Comparison of ENCODE assay signal across 28 cellular contexts in the genomic region with DNA sequence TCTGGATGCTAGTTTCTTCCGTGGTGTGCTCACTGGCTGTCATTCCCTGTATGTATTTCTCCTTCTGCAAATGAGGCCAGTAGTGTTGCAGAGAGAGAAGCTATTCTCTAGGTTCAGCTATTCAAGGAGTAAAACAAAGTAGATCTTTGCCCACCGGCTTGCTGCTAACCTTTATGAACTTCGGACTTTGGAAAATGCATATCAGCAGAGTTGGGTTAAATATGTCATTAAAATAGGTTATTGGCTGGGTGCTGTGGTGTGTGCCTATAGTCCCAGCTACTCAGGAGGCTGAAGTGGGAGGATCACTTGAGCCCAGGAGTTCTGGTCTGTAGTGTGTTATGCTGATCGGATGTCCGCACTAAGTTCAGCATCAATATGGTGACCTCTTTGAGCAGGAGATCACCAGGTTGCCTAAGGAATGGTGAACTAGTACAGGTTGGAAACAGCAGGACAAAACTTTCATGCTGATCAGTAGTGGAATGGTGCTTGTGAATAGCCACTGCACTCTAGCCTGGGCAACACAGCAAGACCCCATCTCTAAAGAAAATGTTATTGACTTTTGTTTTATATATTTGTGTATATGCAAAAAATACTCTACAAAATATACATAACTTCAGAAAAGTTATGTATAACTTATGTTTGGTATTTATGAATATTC. TPM values are rescaled to one million over a fixed set of nuclear protein-coding genes. Genes with fewer than 3 reads are reported as not detected.
DNase-seq lines count a peak whose midpoint lies in the region; ATAC-seq, FAIRE-seq and TF ChIP-seq lines count a peak whose summit lies in the region.
"Had no signal": no experiment of that assay in that cellular context is flagged by ENCODE, and none has a peak within 500 bp of the region (broad histone marks: within the 10 kb centered on the region; RNA-seq: fewer than 3 reads in every experiment).

No MANE protein-coding gene starts in this region.

- DNase-seq in cardiac muscle cell (ENCODE audit: low read depth in 1 of 2, low spot score in 1 of 2): no peak
- no peak for DNase-seq in right cardiac atrium
- DNase-seq in H9: no peak
- DNase-seq in K562 (ENCODE audit: extremely low read depth in 1 of 4, low spot score in 3 of 4): no peak
- DNase-seq in stimulated activated naive B cell treated with anti-CD40 and anti-IgM and Interleukin-4, amounts not matched to agents 10 μg/mL and 1 μg/mL and 100 μg/mL, for 72 hours: no peak
- no peak for DNase-seq in SJCRH30
- DNase-seq: brain microvascular endothelial cell; DMS153; effector memory CD4-positive, alpha-beta T cell; foreskin keratinocyte; IMR-90; mesendoderm; NCI-H1417; NCI-H2081; NCI-H345; NCI-H82; retina; RPMI8226; spleen; stimulated activated CD4-positive, alpha-beta T cell treated with anti-CD3 and anti-CD28 coated beads, Interleukin-2, amount 100 ng/mL, for 48 hours had no signal

- no peak for ATAC-seq in right cardiac atrium
- ATAC-seq in K562: no peak
- no peak for ATAC-seq in stimulated activated naive B cell treated with anti-CD40 and anti-IgM and Interleukin-4, amounts not matched to agents 10 μg/mL and 1 μg/mL and 100 μg/mL, for 72 hours (replicated peaks)
- no peak for ATAC-seq in GM21447 (IDR thresholded peaks at IDR 0.05; ENCODE audit: unreplicated experiment)
- ATAC-seq: esophagus mucosa; foreskin keratinocyte; stimulated activated effector memory CD8-positive, alpha-beta T cell treated with anti-CD3 and anti-CD28 coated beads, Interleukin-12 subunit alpha, Interleukin-12 subunit beta, amount 100 ng/mL, for 72 hours had no signal

- H2AFZ ChIP-seq in H9 (ENCODE audit: low read length): no peak overlapping the region
- H2AFZ ChIP-seq in K562 (ENCODE audit: low read depth, low read length): no peak overlapping the region

- POLR2A ChIA-PET in K562 (lab: Yijun Ruan, JAX): interaction anchor here (1.5 kb wide), 1 partner anchor 8 kb away, joined by 4 read pairs; no protein-coding TSS in a partner anchor

- WGBS in right cardiac atrium: 90% methylated on average over 5 of the region's 5 CpGs
- WGBS in H9 (ENCODE audit: extremely low coverage, insufficient read length, low lambda C conversion rate): no CpG with 5 or more reads among the region's 5 CpGs
- WGBS in K562 (ENCODE audit: insufficient coverage, low coverage, missing lambda C conversion rate): 91% methylated on average over 5 of the region's 5 CpGs

- no peak for TF ChIP-seq EP300 in K562 (IDR thresholded peaks at IDR 0.05; ENCODE audit: low read length)

- in situ Hi-C loops in K562 (cut with MboI): no loop called here

- H4K91ac ChIP-seq in H9 (ENCODE audit: insufficient read length, low read depth, low read length): no peak overlapping the region

- H3K27me3 Mint-ChIP-seq in H9 (ENCODE audit: low read depth): no peaks in the 10 kb centered on the region
- no peaks in the 10 kb centered on the region for H3K27me3 Mint-ChIP-seq in stimulated activated naive B cell treated with anti-CD40 and anti-IgM and Interleukin-4, amounts not matched to agents 10 μg/mL and 1 μg/mL and 100 μg/mL, for 72 hours

- H3T11ph ChIP-seq in H9 (ENCODE audit: low read length): no peak overlapping the region

- H3K27ac ChIP-seq in cardiac muscle cell: peak overlapping the region; percentile 25
- H3K27ac ChIP-seq in right cardiac atrium (ENCODE audit: low read length): no peak overlapping the region
- H3K27ac ChIP-seq in H9 (ENCODE audit: insufficient read length, low read depth, low read length): no peak overlapping the region
- no peak overlapping the region for H3K27ac ChIP-seq in K562 (ENCODE audit: extremely low read depth, low read depth, low read length)
- no peak overlapping the region for H3K27ac ChIP-seq in SJCRH30
- H3K27ac ChIP-seq: brain microvascular endothelial cell, foreskin keratinocyte, vagina, VCaP had no signal

- H3K9me3 Mint-ChIP-seq in H9: no peaks in the 10 kb centered on the region
- no peaks in the 10 kb centered on the region for H3K9me3 Mint-ChIP-seq in stimulated activated naive B cell treated with anti-CD40 and anti-IgM and Interleukin-4, amounts not matched to agents 10 μg/mL and 1 μg/mL and 100 μg/mL, for 72 hours
- H3K9me3 Mint-ChIP-seq: stimulated activated effector memory CD8-positive, alpha-beta T cell treated with anti-CD3 and anti-CD28 coated beads, Interleukin-12 subunit alpha, Interleukin-12 subunit beta, amount 100 ng/mL, for 72 hours; T-helper 1 cell treated with Interleukin-12 subunit alpha and Interleukin-12 subunit beta and Interleukin-4 antibody, amounts not matched to agents 30 μg/mL and 1 μg/mL, for 36 hours had no signal

- no peak overlapping the region; a peak in 1 of 5 replicates for H3K4me3 Mint-ChIP-seq in H9
- no peak overlapping the region for H3K4me3 Mint-ChIP-seq in stimulated activated naive B cell treated with anti-CD40 and anti-IgM and Interleukin-4, amounts not matched to agents 10 μg/mL and 1 μg/mL and 100 μg/mL, for 72 hours
- H3K4me3 Mint-ChIP-seq: stimulated activated effector memory CD8-positive, alpha-beta T cell treated with anti-CD3 and anti-CD28 coated beads, Interleukin-12 subunit alpha, Interleukin-12 subunit beta, amount 100 ng/mL, for 72 hours; T-helper 1 cell treated with Interleukin-12 subunit alpha and Interleukin-12 subunit beta and Interleukin-4 antibody, amounts not matched to agents 30 μg/mL and 1 μg/mL, for 36 hours had no signal

- no peaks in the 10 kb centered on the region for H3K27me3 ChIP-seq in cardiac muscle cell
- no peaks in the 10 kb centered on the region for H3K27me3 ChIP-seq in right cardiac atrium (ENCODE audit: control insufficient read depth, insufficient read depth)
- H3K27me3 ChIP-seq in H9 (ENCODE audit: insufficient read depth, low read length): no peaks in the 10 kb centered on the region
- no peaks in the 10 kb centered on the region for H3K27me3 ChIP-seq in K562 (ENCODE audit: control insufficient read depth in 2 of 2, insufficient read depth in 2 of 2, low read length in 2 of 2)
- no peaks in the 10 kb centered on the region for H3K27me3 ChIP-seq in SJCRH30
- H3K27me3 ChIP-seq: brain microvascular endothelial cell, foreskin keratinocyte, spleen, vagina had no signal

- no peak overlapping the region for H2BK12ac ChIP-seq in H9 (ENCODE audit: insufficient read length, low read depth, low read length)

- H3K4me2 ChIP-seq in H9 (ENCODE audit: insufficient read depth, insufficient read length, low read length) (no peak overlapping the region), K562 (ENCODE audit: insufficient read depth, low read length) (no peak overlapping the region)

- no peaks in the 10 kb centered on the region for H3K79me1 ChIP-seq in H9 (ENCODE audit: insufficient read depth, low read depth, low read length, poor library complexity, severe bottlenecking)

- TF ChIP-seq CTCF in cardiac muscle cell (IDR thresholded peaks at IDR 0.05; ENCODE audit: low read depth, low read length) (no peak), H9 (conservative IDR thresholded peaks at IDR 0.05) (no peak), K562 (IDR thresholded peaks at IDR 0.05 in 2 of 3, conservative IDR thresholded peaks at IDR 0.05 in 1 of 3; ENCODE audit: insufficient read depth in 2 of 3, low read depth in 1 of 3, low read length in 3 of 3) (no peak)

- no peaks in the 10 kb centered on the region for H3K9me1 ChIP-seq in K562 (ENCODE audit: control insufficient read depth, insufficient read depth, low read length)

- H3K36me3 ChIP-seq in cardiac muscle cell: peaks cover 63% of the 10 kb centered on the region
- H3K36me3 ChIP-seq in K562 (ENCODE audit: control insufficient read depth, insufficient read depth, low read length): peaks cover 73% of the 10 kb centered on the region
- peaks cover 23% of the 10 kb centered on the region for H3K36me3 ChIP-seq in SJCRH30

- no peak overlapping the region for H4K8ac ChIP-seq in H9 (replicated peaks; ENCODE audit: insufficient read length, low read depth, low read length)

- no TSS peak for BruUV-seq in K562 (replicated peaks; lab: Mats Ljungman, UMichigan)

- no peak overlapping the region for H2BK5ac ChIP-seq in H9 (ENCODE audit: insufficient read length, low read length)

- H3K14ac ChIP-seq in H9 (ENCODE audit: insufficient read depth, low read length): no peak overlapping the region

- no peak overlapping the region for H3K4ac ChIP-seq in H9 (ENCODE audit: low read depth, low read length)

- H3K4me1 ChIP-seq in cardiac muscle cell (ENCODE audit: low read depth): peaks cover 8% of the 10 kb centered on the region
- H3K4me1 ChIP-seq in right cardiac atrium (ENCODE audit: control insufficient read depth, insufficient read depth, low read length): no peaks in the 10 kb centered on the region
- peaks cover 7% of the 10 kb centered on the region; the same call in 1 of the 2 replicates for H3K4me1 ChIP-seq in H9 (ENCODE audit: insufficient read depth, low read length)
- H3K4me1 ChIP-seq in K562 (replicated peaks in 1 of 2; ENCODE audit: control insufficient read depth in 2 of 2, insufficient read depth in 2 of 2, low read length in 2 of 2): peaks cover 0 to 4% of the 10 kb centered on the region in 2 experiments; a peak in 1 of 5 replicates
- H3K4me1 ChIP-seq in SJCRH30: no peaks in the 10 kb centered on the region
- H3K4me1 ChIP-seq: foreskin keratinocyte, vagina had no signal

- H3K23me2 ChIP-seq in H9 (ENCODE audit: insufficient read length, low read depth, low read length, poor library complexity, severe bottlenecking): no peaks in the 10 kb centered on the region

- H2BK20ac ChIP-seq in H9 (ENCODE audit: low read depth, low read length, poor library complexity, severe bottlenecking): no peak overlapping the region

- H3K27ac Mint-ChIP-seq in H9: peak overlapping the region; percentile 12 to 98 (median 83); a peak in 4 of 7 replicates
- H3K27ac Mint-ChIP-seq in stimulated activated naive B cell treated with anti-CD40 and anti-IgM and Interleukin-4, amounts not matched to agents 10 μg/mL and 1 μg/mL and 100 μg/mL, for 72 hours: peak overlapping the region; percentile 14

- no peak overlapping the region for H3K9ac ChIP-seq in H9 (ENCODE audit: extremely low read depth, insufficient read length, low read length)
- no peak overlapping the region for H3K9ac ChIP-seq in K562 (ENCODE audit: insufficient read depth in 1 of 2, low read depth in 2 of 2, low read length in 2 of 2)

- H3K4me3 ChIP-seq in cardiac muscle cell (no peak overlapping the region), right cardiac atrium (ENCODE audit: low read length) (no peak overlapping the region), K562 (no peak overlapping the region), SJCRH30 (no peak overlapping the region)
- H3K4me3 ChIP-seq: spleen, vagina had no signal

- H3K4me1 Mint-ChIP-seq in H9: peaks cover 53% of the 10 kb centered on the region in 2 experiments
- H3K4me1 Mint-ChIP-seq in stimulated activated naive B cell treated with anti-CD40 and anti-IgM and Interleukin-4, amounts not matched to agents 10 μg/mL and 1 μg/mL and 100 μg/mL, for 72 hours: peaks cover 15 to 24% of the 10 kb centered on the region in 2 donors

- no peak overlapping the region for H3K56ac ChIP-seq in H9 (ENCODE audit: insufficient read length, low read depth, low read length)

- H3K9me3 ChIP-seq in cardiac muscle cell (ENCODE audit: low read depth): no peaks in the 10 kb centered on the region
- no peaks in the 10 kb centered on the region for H3K9me3 ChIP-seq in right cardiac atrium (ENCODE audit: control insufficient read depth, low read length)
- H3K9me3 ChIP-seq in H9 (ENCODE audit: control insufficient read depth, low read depth, low read length): no peaks in the 10 kb centered on the region
- H3K9me3 ChIP-seq in K562 (replicated peaks; ENCODE audit: control insufficient read depth, insufficient read depth, low read depth, low read length): no peaks in the 10 kb centered on the region
- no peaks in the 10 kb centered on the region for H3K9me3 ChIP-seq in SJCRH30 (replicated peaks)
- H3K9me3 ChIP-seq: spleen, vagina had no signal

- H2BK15ac ChIP-seq in H9 (ENCODE audit: low read depth, low read length): no peak overlapping the region

- CTCF ChIA-PET in K562 (lab: Yijun Ruan, JAX; ENCODE audit: low intra/inter-chr PET ratio): interaction anchor here (0.7 kb wide), 1 partner anchor 1065 kb away, joined by 3 read pairs; no protein-coding TSS in a partner anchor

- no peak for FAIRE-seq in K562 (lab: Jason Lieb, UNC)
- FAIRE-seq: colon had no signal

- H3K18ac ChIP-seq in H9 (ENCODE audit: insufficient read length, low read depth, low read length): no peak overlapping the region

- TF ChIP-seq POLR2A in K562 (conservative IDR thresholded peaks at IDR 0.05): no peak

- no peak overlapping the region for H3K23ac ChIP-seq in H9 (ENCODE audit: insufficient read length, low read depth, low read length)

- TF ChIP-seq RAD21 in K562 (CRISPR knock-in tag; conservative IDR thresholded peaks at IDR 0.05 in 1 of 2, IDR thresholded peaks at IDR 0.05 in 1 of 2): no peak

- no peak overlapping the region for H2AK5ac ChIP-seq in H9 (ENCODE audit: insufficient read length, low read length)

- peaks cover 25 to 59% (median 58%) of the 10 kb centered on the region in 3 experiments for H3K36me3 Mint-ChIP-seq in H9 (ENCODE audit: insufficient read depth in 1 of 3, low read depth in 3 of 3)
- peaks cover 39 to 59% of the 10 kb centered on the region in 2 donors for H3K36me3 Mint-ChIP-seq in stimulated activated naive B cell treated with anti-CD40 and anti-IgM and Interleukin-4, amounts not matched to agents 10 μg/mL and 1 μg/mL and 100 μg/mL, for 72 hours

- no peaks in the 10 kb centered on the region for H3K79me2 ChIP-seq in H9 (ENCODE audit: insufficient read depth, low read length)
- no peaks in the 10 kb centered on the region for H3K79me2 ChIP-seq in K562 (ENCODE audit: control insufficient read depth, insufficient read depth, low read length)

- intact Hi-C loops in right cardiac atrium (cut with DNase I): no loop called here
- intact Hi-C loops in K562 (cut with micrococcal nuclease): no loop called here

- H4K20me1 ChIP-seq in H9 (ENCODE audit: control insufficient read depth, insufficient read depth, insufficient read length) (no peaks in the 10 kb centered on the region), K562 (replicated peaks; ENCODE audit: control insufficient read depth, insufficient read depth, low read length) (no peaks in the 10 kb centered on the region)

- no peak overlapping the region for H4K5ac ChIP-seq in H9 (ENCODE audit: insufficient read length, low read depth, low read length)

- H2BK120ac ChIP-seq in H9 (ENCODE audit: low read depth, low read length, poor library complexity, severe bottlenecking): no peak overlapping the region

RNA-seq across cellular contexts. Expression of gene SACM1L, which starts 53.4 kb away (rescaled TPM):
- total RNA-seq in cardiac muscle cell: 15.7 and 37.5 TPM in 2 replicates
- 32.8 and 37.4 TPM in 2 replicates for polyA plus RNA-seq in cardiac muscle cell
- 10 to 100 TPM; 26.9 to 32.0 (median 29.5) TPM for total RNA-seq in right cardiac atrium
- polyA plus RNA-seq in right cardiac atrium: 17.0 TPM
- total RNA-seq in H9 (2021): 52.8 and 54.7 TPM in 2 replicates
- total RNA-seq in K562 (2011; cell fraction: chromatin; rRNA removed; ENCODE audit: low replicate concordance): 66.1 and 180 TPM in 2 replicates
- 30.4 and 44.0 TPM in 2 replicates for total RNA-seq in K562 (2011; cell fraction: nucleolus; rRNA removed)
- 88.9 and 111 TPM in 2 replicates for total RNA-seq in K562 (2011; cell fraction: nucleoplasm; rRNA removed)
- 25.7 and 29.6 TPM in 2 replicates for total RNA-seq in K562 (2014; rRNA removed)
- 37.4 and 41.8 TPM in 2 replicates for total RNA-seq in K562 (2014; rRNA removed; fragmentation: Illumina TruSeq; extraction: Trizol)
- 32.8 and 39.3 TPM in 2 replicates for total RNA-seq in K562 (2015; rRNA removed; fragmentation: Illumina TruSeq; extraction: Trizol)
- 51.2 and 52.7 TPM in 2 replicates for total RNA-seq in K562 (2021)
- 56.6 and 67.2 TPM in 2 replicates for polyA plus RNA-seq in K562 (2011; rRNA removed)
- polyA plus RNA-seq in K562 (2011; cell fraction: cytosol; rRNA removed): 7.9 and 21.0 TPM in 2 replicates
- polyA plus RNA-seq in K562 (2011; cell fraction: nucleus; rRNA removed): 48.2 and 64.0 TPM in 2 replicates
- 38.5 and 66.8 TPM in 2 replicates for polyA plus RNA-seq in K562 (2012)
- polyA plus RNA-seq in K562 (2014; fragmentation: Illumina TruSeq; extraction: Trizol): 45.3 and 50.4 TPM in 2 replicates
- 10 to 100 TPM; 33.0 to 50.4 TPM for polyA plus RNA-seq in K562 (2014; fragmentation: Nextera tagmentation; extraction: Ambion mirVana)
- 40.3 and 43.5 TPM in 2 replicates for polyA plus RNA-seq in K562 (2014; rRNA removed)
- polyA minus RNA-seq in K562 (2011; rRNA and poly(A)+ RNA removed): 66.2 and 77.8 TPM in 2 replicates
- polyA minus RNA-seq in K562 (2011; cell fraction: cytosol; rRNA and poly(A)+ RNA removed): 36.9 and 46.6 TPM in 2 replicates
- 47.9 and 88.0 TPM in 2 replicates for polyA minus RNA-seq in K562 (2011; cell fraction: nucleus; rRNA and poly(A)+ RNA removed)
- total RNA-seq in SJCRH30 (2014; rRNA removed; shearing (Covaris generic)): 21.7 and 25.0 TPM in 2 replicates

RNA-seq across cellular contexts. Expression of gene SLC6A20, which starts 53.8 kb away (rescaled TPM):
- total RNA-seq in cardiac muscle cell: 0.14 and 0.39 TPM in 2 replicates
- polyA plus RNA-seq in cardiac muscle cell: 0.20 TPM in 1 of 2 replicates, not detected in the other
- not detected for total RNA-seq in right cardiac atrium
- not detected for polyA plus RNA-seq in right cardiac atrium
- total RNA-seq in H9 (2021): 0.09 and 0.20 TPM in 2 replicates
- total RNA-seq in K562 (2011; cell fraction: chromatin; rRNA removed; ENCODE audit: low replicate concordance): not detected in 2 replicates
- not detected in 2 replicates for total RNA-seq in K562 (2011; cell fraction: nucleolus; rRNA removed)
- total RNA-seq in K562 (2011; cell fraction: nucleoplasm; rRNA removed): not detected in 2 replicates
- not detected in 2 replicates for total RNA-seq in K562 (2014; rRNA removed)
- total RNA-seq in K562 (2014; rRNA removed; fragmentation: Illumina TruSeq; extraction: Trizol): not detected in 2 replicates
- total RNA-seq in K562 (2015; rRNA removed; fragmentation: Illumina TruSeq; extraction: Trizol): not detected in 2 replicates
- not detected in 2 replicates for total RNA-seq in K562 (2021)
- polyA plus RNA-seq in K562 (2011; rRNA removed): not detected in 2 replicates
- polyA plus RNA-seq in K562 (2011; cell fraction: cytosol; rRNA removed): not detected in 2 replicates
- not detected in 2 replicates for polyA plus RNA-seq in K562 (2011; cell fraction: nucleus; rRNA removed)
- not detected in 2 replicates for polyA plus RNA-seq in K562 (2012)
- not detected in 2 replicates for polyA plus RNA-seq in K562 (2014; fragmentation: Illumina TruSeq; extraction: Trizol)
- polyA plus RNA-seq in K562 (2014; fragmentation: Nextera tagmentation; extraction: Ambion mirVana): not detected
- polyA plus RNA-seq in K562 (2014; rRNA removed): not detected in 2 replicates
- polyA minus RNA-seq in K562 (2011; rRNA and poly(A)+ RNA removed): 0.03 TPM in 1 of 2 replicates, not detected in the other
- polyA minus RNA-seq in K562 (2011; cell fraction: cytosol; rRNA and poly(A)+ RNA removed): not detected in 2 replicates
- polyA minus RNA-seq in K562 (2011; cell fraction: nucleus; rRNA and poly(A)+ RNA removed): not detected in 2 replicates
- not detected in 2 replicates for total RNA-seq in SJCRH30 (2014; rRNA removed; shearing (Covaris generic))
- total RNA-seq: IMR-90, osteocyte had no signal
- polyA plus RNA-seq: IMR-90 had no signal
